18 cellular contexts compared by ENCODE assay signal in genomic region chr17:41650794-41651624, GRCh38. TPM values are rescaled to one million over a fixed set of nuclear protein-coding genes. Genes with fewer than 3 reads are reported as not detected.
DNase-seq lines count a peak whose midpoint lies in the region; ATAC-seq and TF ChIP-seq lines count a peak whose summit lies in the region.
"Had no signal": no experiment of that assay in that cellular context is flagged by ENCODE, and none has a peak within 500 bp of the region (broad histone marks: within the 10 kb centered on the region; RNA-seq: fewer than 3 reads in every experiment).

No MANE protein-coding gene starts in this region.

- no peaks in the 10 kb centered on the region for H3K27me3 ChIP-seq in gastroesophageal sphincter
- H3K27me3 ChIP-seq in psoas muscle (ENCODE audit: insufficient read depth in 3 of 3, low read length in 2 of 3) = no peaks in the 10 kb centered on the region
- H3K27me3 ChIP-seq in smooth muscle cell (ENCODE audit: low read depth) = no peaks in the 10 kb centered on the region
- H3K27me3 ChIP-seq: BLaER1 treated with 17β-estradiol and CSF1 and Interleukin-3, amounts not matched to agents 10 nM and 100 nM had no signal

- no peak overlapping the region for H3K4me3 ChIP-seq in SK-N-MC
- peak overlapping the region in 1 of 2 donors; percentile 32 for H3K4me3 ChIP-seq in gastroesophageal sphincter
- peak overlapping the region; percentile 36 for H3K4me3 ChIP-seq in psoas muscle
- no peak overlapping the region for H3K4me3 ChIP-seq in smooth muscle cell
- H3K4me3 ChIP-seq: BLaER1 treated with 17β-estradiol and CSF1 and Interleukin-3, amounts not matched to agents 10 nM and 100 nM; left ventricle myocardium inferior had no signal

- no peak overlapping the region for H2AFZ ChIP-seq in smooth muscle cell (ENCODE audit: low read depth)

- intact Hi-C loops in psoas muscle (cut with DNase I) = no loop called here

- peak overlapping the region; percentile 95 for H3K27ac Mint-ChIP-seq in type B pancreatic cell
- H3K27ac Mint-ChIP-seq: activated CD4-positive, alpha-beta T cell treated with anti-CD3 and anti-CD28 coated beads, Interleukin-2, amount 10 ng/mL, durations not matched to agents 24 days and 14 days had no signal

- H3K9me3 ChIP-seq in SK-N-MC (ENCODE audit: low read depth, low read length) (no peaks in the 10 kb centered on the region), gastroesophageal sphincter (no peaks in the 10 kb centered on the region), psoas muscle (no peaks in the 10 kb centered on the region), smooth muscle cell (replicated peaks; ENCODE audit: low read depth) (no peaks in the 10 kb centered on the region)
- H3K9me3 ChIP-seq: BLaER1 treated with 17β-estradiol and CSF1 and Interleukin-3, amounts not matched to agents 10 nM and 100 nM; left ventricle myocardium inferior had no signal

- peaks cover 0 to 59% (median 12%) of the 10 kb centered on the region in 3 donors for H3K4me1 ChIP-seq in gastroesophageal sphincter
- H3K4me1 ChIP-seq in psoas muscle = peaks cover 9% of the 10 kb centered on the region
- peaks cover 9% of the 10 kb centered on the region for H3K4me1 ChIP-seq in smooth muscle cell (ENCODE audit: low read depth)

- TF ChIP-seq EP300 in gastroesophageal sphincter (IDR thresholded peaks at IDR 0.05) = no peak

- no peaks in the 10 kb centered on the region for H3K36me3 ChIP-seq in SK-N-MC (ENCODE audit: insufficient read depth, low read length)
- H3K36me3 ChIP-seq in gastroesophageal sphincter = no peaks in the 10 kb centered on the region
- H3K36me3 ChIP-seq in psoas muscle (ENCODE audit: insufficient read depth in 1 of 2, low read depth in 1 of 2) = no peaks in the 10 kb centered on the region
- no peaks in the 10 kb centered on the region for H3K36me3 ChIP-seq in smooth muscle cell (ENCODE audit: low read depth)
- H3K36me3 ChIP-seq: BLaER1 treated with 17β-estradiol and CSF1 and Interleukin-3, amounts not matched to agents 10 nM and 100 nM; left ventricle myocardium inferior had no signal

- TF ChIP-seq CTCF in gastroesophageal sphincter (IDR thresholded peaks at IDR 0.05) (no peak), psoas muscle (IDR thresholded peaks at IDR 0.05) (no peak), type B pancreatic cell (conservative IDR thresholded peaks at IDR 0.05) (no peak), smooth muscle cell (IDR thresholded peaks at IDR 0.05; ENCODE audit: borderline replicate concordance, insufficient read depth, poor library complexity, severe bottlenecking) (no peak)

- no peaks in the 10 kb centered on the region for H4K20me1 ChIP-seq in smooth muscle cell (ENCODE audit: low read depth)

- H3K9me3 Mint-ChIP-seq in type B pancreatic cell = no peaks in the 10 kb centered on the region
- H3K9me3 Mint-ChIP-seq: activated CD4-positive, alpha-beta T cell treated with anti-CD3 and anti-CD28 coated beads, Interleukin-2, amount 10 ng/mL, durations not matched to agents 24 days and 14 days; brain; nephron had no signal

- H3F3A ChIP-seq in smooth muscle cell (ENCODE audit: low read depth) = no peaks in the 10 kb centered on the region

- H3K4me3 Mint-ChIP-seq in type B pancreatic cell = no peak overlapping the region
- H3K4me3 Mint-ChIP-seq: activated CD4-positive, alpha-beta T cell treated with anti-CD3 and anti-CD28 coated beads, Interleukin-2, amount 10 ng/mL, durations not matched to agents 24 days and 14 days; nephron had no signal

- H3K27me3 Mint-ChIP-seq in type B pancreatic cell = no peaks in the 10 kb centered on the region
- H3K27me3 Mint-ChIP-seq: activated CD4-positive, alpha-beta T cell treated with anti-CD3 and anti-CD28 coated beads, Interleukin-2, amount 10 ng/mL, durations not matched to agents 24 days and 14 days had no signal

- no peaks in the 10 kb centered on the region for H3K36me3 Mint-ChIP-seq in type B pancreatic cell
- H3K36me3 Mint-ChIP-seq: brain had no signal

- WGBS in gastroesophageal sphincter (ENCODE audit: low coverage in 1 of 2), 2 donors = 86% methylated on average over 1 of the region's 15 CpGs; no CpG with 5 or more reads in 1 of the 2 donors
- 52 to 69% (median 56%) methylated on average over 14 to 15 of the region's 15 CpGs for WGBS in psoas muscle, 3 donors
- 84% methylated on average over 12 of the region's 15 CpGs for WGBS in smooth muscle cell (ENCODE audit: low lambda C conversion rate)

- ATAC-seq in gastroesophageal sphincter (no peak), psoas muscle (no peak)

- no peak overlapping the region for H3K9ac ChIP-seq in SK-N-MC (ENCODE audit: insufficient read length)
- H3K9ac ChIP-seq in smooth muscle cell (ENCODE audit: low read depth) = no peak overlapping the region
- H3K9ac ChIP-seq: BLaER1 treated with 17β-estradiol and CSF1 and Interleukin-3, amounts not matched to agents 10 nM and 100 nM had no signal

- H3K27ac ChIP-seq in SK-N-MC (peak overlapping the region; percentile 89), gastroesophageal sphincter (peak overlapping the region in 3 of 4 donors; percentile 69 to 76 (median 74)), psoas muscle (no peak overlapping the region), smooth muscle cell (ENCODE audit: low read depth) (no peak overlapping the region)
- H3K27ac ChIP-seq: BLaER1 treated with 17β-estradiol and CSF1 and Interleukin-3, amounts not matched to agents 10 nM and 100 nM; left ventricle myocardium inferior had no signal

- H3K79me2 ChIP-seq in smooth muscle cell (ENCODE audit: low read depth) = no peaks in the 10 kb centered on the region

- peaks cover 22% of the 10 kb centered on the region for H3K4me1 Mint-ChIP-seq in type B pancreatic cell (ENCODE audit: unreplicated experiment)

- DNase-seq in SK-N-MC (ENCODE audit: low read depth, low spot score) (no peak), psoas muscle (peak in 1 of 2 donors; percentile 44), type B pancreatic cell (ENCODE audit: extremely low spot score, unreplicated experiment) (no peak), middle frontal gyrus (ENCODE audit: extremely low spot score, low spot score) (no peak), smooth muscle cell (lab: John Stamatoyannopoulos, UW; ENCODE audit: unreplicated experiment) (no peak), AG08395 (ENCODE audit: low spot score) (no peak)
- DNase-seq: activated CD4-positive, alpha-beta T cell treated with anti-CD3 and anti-CD28 coated beads, Interleukin-2, amount 10 ng/mL, durations not matched to agents 24 days and 14 days; activated naive CD4-positive, alpha-beta T cell treated with anti-CD3 and anti-CD28 coated beads, Interleukin-2, amount 50 U/mL, for 16 hours; activated T-cell treated with anti-CD3 and anti-CD28 coated beads for 4 hours; KG1; left ventricle myocardium inferior; NCI-H1417 treated with DMSO at 0.1 percent for 48 hours had no signal

- no peak for TF ChIP-seq POLR2A in gastroesophageal sphincter (IDR thresholded peaks at IDR 0.05)

- H3K4me2 ChIP-seq in smooth muscle cell = no peak overlapping the region

RNA-seq across cellular contexts. Expression of gene KRT17, which starts 26.6 kb away (rescaled TPM):
- 10 to 100 TPM in 2 of 4 donors, 1 to 10 TPM in 1, not detected in 1; 7.0 to 18.5 (median 17.4) TPM for total RNA-seq in gastroesophageal sphincter
- total RNA-seq in psoas muscle = not detected
- polyA plus RNA-seq in psoas muscle = under 1 TPM; 0.10 to 0.38 (median 0.20) TPM
- total RNA-seq in type B pancreatic cell (ENCODE audit: low replicate concordance) = 512 and 3,327 TPM in 2 replicates
- total RNA-seq in smooth muscle cell = 1,301 and 1,591 TPM in 2 replicates
- polyA plus RNA-seq in smooth muscle cell = 869 and 2,544 TPM in 2 replicates
- total RNA-seq: activated CD4-positive, alpha-beta T cell treated with anti-CD3 and anti-CD28 coated beads, Interleukin-2, amount 10 ng/mL, durations not matched to agents 24 days and 14 days; left ventricle myocardium inferior; right cardiac atrium; SK-MEL-5 had no signal

RNA-seq across cellular contexts. Expression of gene EIF1, which starts 37.7 kb away (rescaled TPM):
- total RNA-seq in gastroesophageal sphincter (100 to 1,000 TPM; 224 to 331 (median 270) TPM), psoas muscle (1,000 to 10,000 TPM; 1,399 to 2,094 (median 1,752) TPM), type B pancreatic cell (ENCODE audit: low replicate concordance) (677 and 972 TPM in 2 replicates), smooth muscle cell (300 and 360 TPM in 2 replicates)
- polyA plus RNA-seq in psoas muscle (1,000 to 10,000 TPM; 1,437 to 2,724 (median 2,114) TPM), smooth muscle cell (1,301 and 1,372 TPM in 2 replicates)

RNA-seq across cellular contexts. Expression of gene KRT16, which starts 38.4 kb away (rescaled TPM):
- total RNA-seq in gastroesophageal sphincter = 10 to 100 TPM in 2 of 4 donors, 1 to 10 TPM in 2; 1.1 to 78.8 (median 13.5) TPM
- under 1 TPM in 2 of 4 donors, not detected in 2; 0.21 to 0.26 TPM for total RNA-seq in psoas muscle
- under 1 TPM in 2 of 3 donors, not detected in 1; 0.07 to 0.09 TPM for polyA plus RNA-seq in psoas muscle
- total RNA-seq in type B pancreatic cell (ENCODE audit: low replicate concordance) = 1.5 and 9.2 TPM in 2 replicates
- 404 and 521 TPM in 2 replicates for total RNA-seq in smooth muscle cell
- 304 and 399 TPM in 2 replicates for polyA plus RNA-seq in smooth muscle cell
- total RNA-seq: activated CD4-positive, alpha-beta T cell treated with anti-CD3 and anti-CD28 coated beads, Interleukin-2, amount 10 ng/mL, durations not matched to agents 24 days and 14 days; left ventricle myocardium inferior; right cardiac atrium; SK-MEL-5 had no signal

Comparison
In these comparisons a context has a peak if more than half of its experiments do, and no peak if none do; other contexts are left out.
1. H3K27ac ChIP-seq: peak in SK-N-MC (single experiment) and gastroesophageal sphincter (3 of 4); none in psoas muscle (single experiment) and smooth muscle cell (single experiment).
2. RNA of gene KRT17, which starts 26.6 kb away (total RNA-seq): 1,301 to 1,591 TPM in smooth muscle cell and 512 to 3,327 TPM in type B pancreatic cell; 7.0 to 18.5 TPM in gastroesophageal sphincter and not detected in psoas muscle; every median in the first group is over 10 times any median in the second.